Comparison of ENCODE assay signal across 8 cellular contexts in genomic region chr17:77433385-77434135, GRCh38.
DNase-seq lines count a peak whose midpoint lies in the region; TF ChIP-seq lines count a peak whose summit lies in the region.

No MANE protein-coding gene starts in this region.

- H3K4me1 ChIP-seq in DOHH2 (ENCODE audit: control insufficient read depth, low read length), result peaks cover 100% of the 10 kb centered on the region

- H2AFZ ChIP-seq in neural cell (ENCODE audit: low read depth, low read length), result no peak overlapping the region

- no peaks in the 10 kb centered on the region for H3K36me3 Mint-ChIP-seq in IgD-negative memory B cell

- H4K20me1 ChIP-seq in DOHH2 (ENCODE audit: control insufficient read depth, insufficient read depth, low read depth, low read length), result no peaks in the 10 kb centered on the region
- H4K20me1 ChIP-seq in neural cell (ENCODE audit: insufficient read depth), result no peaks in the 10 kb centered on the region

- H3K9me3 Mint-ChIP-seq in IgD-negative memory B cell, result no peaks in the 10 kb centered on the region

- peak overlapping the region; percentile 38 for H3K9ac ChIP-seq in neural cell (ENCODE audit: low read length)

- TF ChIP-seq CTCF in DOHH2 (IDR thresholded peaks at IDR 0.05; ENCODE audit: low read depth, low read length, poor library complexity, severe bottlenecking), result no peak
- no peak for TF ChIP-seq CTCF in neural cell (IDR thresholded peaks at IDR 0.05; ENCODE audit: poor library complexity, severe bottlenecking)

- H3K27me3 Mint-ChIP-seq in IgD-negative memory B cell, result peaks cover 3% of the 10 kb centered on the region

- H3K27ac Mint-ChIP-seq in IgD-negative memory B cell, result peak overlapping the region in 2 of 3 donors; percentile 2 to 59

- H3K9me2 ChIP-seq in DOHH2 (replicated peaks; ENCODE audit: control insufficient read depth, low read length) (no peaks in the 10 kb centered on the region), neural cell (ENCODE audit: insufficient read depth, low read length) (no peaks in the 10 kb centered on the region)

- peak overlapping the region; percentile 41 for H3K4me3 ChIP-seq in DOHH2 (ENCODE audit: low read length)
- H3K4me3 ChIP-seq in neural cell (ENCODE audit: low read length), result no peak overlapping the region

- DNase-seq in dedifferentiated amniotic fluid mesenchymal stem cell (ENCODE audit: extremely low spot score) (peak; percentile 42), SKM-1 treated with dmso at 0.1 percent for 144 hours (lab: John Stamatoyannopoulos, UW; ENCODE audit: unreplicated experiment) (no peak), SHP77 treated with DMSO at 0.1 percent for 48 hours (lab: John Stamatoyannopoulos, UW) (no peak), NCI-H1436 (lab: John Stamatoyannopoulos, UW) (no peak), COLO668 (lab: John Stamatoyannopoulos, UW; ENCODE audit: unreplicated experiment) (no peak)

- H3K79me2 ChIP-seq in DOHH2 (ENCODE audit: control insufficient read depth, low read length) (peaks cover 14% of the 10 kb centered on the region), neural cell (replicated peaks; ENCODE audit: insufficient read depth, low read length) (no peaks in the 10 kb centered on the region)

- H3K27me3 ChIP-seq in DOHH2 (ENCODE audit: control insufficient read depth, low read length) (no peaks in the 10 kb centered on the region), neural cell (ENCODE audit: insufficient read depth, low read depth, low read length) (no peaks in the 10 kb centered on the region)

- H3K27ac ChIP-seq in DOHH2 (ENCODE audit: low read depth, low read length) (peak overlapping the region; percentile 64), neural cell (ENCODE audit: low read length) (no peak overlapping the region)

- peaks cover 28 to 57% (median 43%) of the 10 kb centered on the region in 3 donors for H3K4me1 Mint-ChIP-seq in IgD-negative memory B cell

- H3F3A ChIP-seq in DOHH2 (ENCODE audit: control insufficient read depth, insufficient read depth), result peaks cover 10% of the 10 kb centered on the region
- H3F3A ChIP-seq in neural cell (ENCODE audit: insufficient read depth, low read length, poor library complexity, severe bottlenecking), result no peaks in the 10 kb centered on the region

- H3K4me2 ChIP-seq in DOHH2 (ENCODE audit: low read length), result peak overlapping the region; percentile 55
- H3K4me2 ChIP-seq in neural cell (ENCODE audit: low read length), result no peak overlapping the region

- no peaks in the 10 kb centered on the region; the same call in 1 of the 2 replicates for H3K36me3 ChIP-seq in DOHH2 (ENCODE audit: control insufficient read depth, low read length)
- no peaks in the 10 kb centered on the region for H3K36me3 ChIP-seq in neural cell (ENCODE audit: insufficient read depth, low read length)

- H3K9me3 ChIP-seq in DOHH2 (ENCODE audit: control insufficient read depth, insufficient read depth, low read length) (no peaks in the 10 kb centered on the region), neural cell (ENCODE audit: low read length) (no peaks in the 10 kb centered on the region)

- H3K4me3 Mint-ChIP-seq in IgD-negative memory B cell, result peak overlapping the region in 3 of 4 donors; percentile 41 to 75 (median 63)

- no peak for TF ChIP-seq RAD21 in neural cell (conservative IDR thresholded peaks at IDR 0.05)

- TF ChIP-seq EP300 in neural cell (conservative IDR thresholded peaks at IDR 0.05; ENCODE audit: poor library complexity, severe bottlenecking), result no peak

TF ChIP-seq in neural cell, 6 proteins besides CTCF, POLR2A, EP300 and RAD21:
- TF ChIP-seq SMC3 (conservative IDR thresholded peaks at IDR 0.05; ENCODE audit: poor library complexity) (no peak), MXI1 (conservative IDR thresholded peaks at IDR 0.05; ENCODE audit: poor library complexity, severe bottlenecking) (no peak), REST (IDR thresholded peaks at IDR 0.05; ENCODE audit: borderline replicate concordance) (no peak), TAF1 (IDR thresholded peaks at IDR 0.05; ENCODE audit: low read depth) (no peak), EZH2 (IDR thresholded peaks at IDR 0.05; ENCODE audit: borderline replicate concordance, insufficient read depth, low read length, poor library complexity, severe bottlenecking) (no peak), POLR2AphosphoS5 (IDR thresholded peaks at IDR 0.05) (no peak)
TF ChIP-seq in neural cell: peak in this region for 0.
